In genomic region chr11:9753031-9753430, GRCh38 we compare ENCODE assay signal across 10 cellular contexts.
DNase-seq lines count a peak whose midpoint lies in the region; ATAC-seq and TF ChIP-seq lines count a peak whose summit lies in the region.
"Had no signal": no experiment of that assay in that cellular context is flagged by ENCODE, and none has a peak within 500 bp of the region (broad histone marks: within the 10 kb centered on the region; RNA-seq: fewer than 3 reads in every experiment).

No MANE protein-coding gene starts in this region.

- no peaks in the 10 kb centered on the region for H3K36me3 Mint-ChIP-seq in activated T-cell treated with anti-CD3 and anti-CD28 coated beads, Interleukin-2, amount 50 U/mL, for 24 hours (ENCODE audit: low read depth)
- no peaks in the 10 kb centered on the region for H3K36me3 Mint-ChIP-seq in activated T-cell treated with anti-CD3 and anti-CD28 coated beads, Interleukin-2, amount 50 U/mL, for 4 hours (ENCODE audit: insufficient read depth)
- peaks cover 14% of the 10 kb centered on the region for H3K36me3 Mint-ChIP-seq in stimulated activated effector memory CD8-positive, alpha-beta T cell treated with anti-CD3 and anti-CD28 coated beads, Interleukin-12 subunit alpha, Interleukin-12 subunit beta, amount 100 ng/mL, for 72 hours
- peaks cover 22% of the 10 kb centered on the region for H3K36me3 Mint-ChIP-seq in GM23338 (ENCODE audit: low read depth)

- no peaks in the 10 kb centered on the region for H3K9me3 Mint-ChIP-seq in activated T-cell treated with anti-CD3 and anti-CD28 coated beads, Interleukin-2, amount 50 U/mL, for 24 hours
- no peaks in the 10 kb centered on the region for H3K9me3 Mint-ChIP-seq in activated T-cell treated with anti-CD3 and anti-CD28 coated beads, Interleukin-2, amount 50 U/mL, for 4 hours
- H3K9me3 Mint-ChIP-seq in stimulated activated effector memory CD8-positive, alpha-beta T cell treated with anti-CD3 and anti-CD28 coated beads, Interleukin-12 subunit alpha, Interleukin-12 subunit beta, amount 100 ng/mL, for 72 hours, result no peaks in the 10 kb centered on the region
- no peaks in the 10 kb centered on the region for H3K9me3 Mint-ChIP-seq in GM23338

- no peaks in the 10 kb centered on the region for H4K20me1 ChIP-seq in OCI-LY1 (ENCODE audit: insufficient read depth, low read length)
- no peaks in the 10 kb centered on the region for H4K20me1 ChIP-seq in GM23338 (replicated peaks; ENCODE audit: insufficient read depth)

- H3K36me3 ChIP-seq in OCI-LY1 (ENCODE audit: insufficient read depth, low read length) (peaks cover 41% of the 10 kb centered on the region), GM23338 (ENCODE audit: insufficient read depth) (peaks cover 13% of the 10 kb centered on the region)

- H3K4me3 ChIP-seq in OCI-LY1 (ENCODE audit: low read depth, low read length, poor library complexity, severe bottlenecking), result no peak overlapping the region
- no peak overlapping the region for H3K4me3 ChIP-seq in GM23338

- no peak for TF ChIP-seq CTCF in OCI-LY1 (IDR thresholded peaks at IDR 0.05; ENCODE audit: low read length)
- no peak for TF ChIP-seq CTCF in GM23338 (conservative IDR thresholded peaks at IDR 0.05; ENCODE audit: low read depth in 2 of 2)

- H2AFZ ChIP-seq in OCI-LY1 (ENCODE audit: low read length), result no peak overlapping the region
- H2AFZ ChIP-seq in GM23338, result no peak overlapping the region

- H3K27me3 ChIP-seq in OCI-LY1 (ENCODE audit: insufficient read depth, low read length), result no peaks in the 10 kb centered on the region
- H3K27me3 ChIP-seq in GM23338 (ENCODE audit: insufficient read depth), result no peaks in the 10 kb centered on the region

- no peak overlapping the region for H3K4me3 Mint-ChIP-seq in activated T-cell treated with anti-CD3 and anti-CD28 coated beads, Interleukin-2, amount 50 U/mL, for 24 hours
- no peak overlapping the region for H3K4me3 Mint-ChIP-seq in activated T-cell treated with anti-CD3 and anti-CD28 coated beads, Interleukin-2, amount 50 U/mL, for 4 hours
- H3K4me3 Mint-ChIP-seq in stimulated activated effector memory CD8-positive, alpha-beta T cell treated with anti-CD3 and anti-CD28 coated beads, Interleukin-12 subunit alpha, Interleukin-12 subunit beta, amount 100 ng/mL, for 72 hours, result peak overlapping the region; percentile 45
- H3K4me3 Mint-ChIP-seq in GM23338, result no peak overlapping the region; the same call in 2 of the 3 replicates

- no peaks in the 10 kb centered on the region for H3K79me2 ChIP-seq in OCI-LY1 (ENCODE audit: insufficient read depth, low read length)
- no peaks in the 10 kb centered on the region for H3K79me2 ChIP-seq in GM23338 (replicated peaks; ENCODE audit: insufficient read depth)

- peaks cover 87% of the 10 kb centered on the region for H3K4me1 ChIP-seq in OCI-LY1 (ENCODE audit: insufficient read depth, low read length, severe bottlenecking)
- H3K4me1 ChIP-seq in GM23338 (ENCODE audit: insufficient read depth), result peaks cover 29% of the 10 kb centered on the region

- ATAC-seq in activated T-cell treated with anti-CD3 and anti-CD28 coated beads, Interleukin-2, amount 50 U/mL, for 4 hours, result no peak
- peak; percentile 58 for ATAC-seq in stimulated activated effector memory CD8-positive, alpha-beta T cell treated with anti-CD3 and anti-CD28 coated beads, Interleukin-12 subunit alpha, Interleukin-12 subunit beta, amount 100 ng/mL, for 72 hours
- ATAC-seq in GM23338, result no peak

- H3K27ac ChIP-seq in OCI-LY1 (ENCODE audit: low read depth, low read length, poor library complexity, severe bottlenecking) (peak overlapping the region; percentile 90), GM23338 (ENCODE audit: low read depth) (no peak overlapping the region)
- H3K27ac ChIP-seq: C4-2B had no signal

- H3K9ac ChIP-seq in OCI-LY1 (ENCODE audit: low read length), result peak overlapping the region; percentile 23; the same call in 1 of the 2 replicates

- H3K27me3 Mint-ChIP-seq in activated T-cell treated with anti-CD3 and anti-CD28 coated beads, Interleukin-2, amount 50 U/mL, for 24 hours, result no peaks in the 10 kb centered on the region
- no peaks in the 10 kb centered on the region for H3K27me3 Mint-ChIP-seq in activated T-cell treated with anti-CD3 and anti-CD28 coated beads, Interleukin-2, amount 50 U/mL, for 4 hours (ENCODE audit: low read depth)
- H3K27me3 Mint-ChIP-seq in GM23338 (ENCODE audit: insufficient read depth, low read depth, poor library complexity), result peaks cover 4% of the 10 kb centered on the region

- H3K27ac Mint-ChIP-seq in activated T-cell treated with anti-CD3 and anti-CD28 coated beads, Interleukin-2, amount 50 U/mL, for 24 hours, result peak overlapping the region; percentile 58
- peak overlapping the region; percentile 85 for H3K27ac Mint-ChIP-seq in stimulated activated effector memory CD8-positive, alpha-beta T cell treated with anti-CD3 and anti-CD28 coated beads, Interleukin-12 subunit alpha, Interleukin-12 subunit beta, amount 100 ng/mL, for 72 hours
- H3K27ac Mint-ChIP-seq in GM23338, result no peak overlapping the region

- H3K9me3 ChIP-seq in OCI-LY1 (ENCODE audit: low read length), result no peaks in the 10 kb centered on the region

- H3F3A ChIP-seq in OCI-LY1 (ENCODE audit: insufficient read depth, low read length) (peaks cover 18% of the 10 kb centered on the region), GM23338 (replicated peaks; ENCODE audit: low read depth) (0 out of 2 replicates have a peak, but pooled peaks cover 5% of the 10 kb centered on the region)

- peaks cover 40% of the 10 kb centered on the region for H3K4me1 Mint-ChIP-seq in activated T-cell treated with anti-CD3 and anti-CD28 coated beads, Interleukin-2, amount 50 U/mL, for 24 hours (ENCODE audit: low read depth)
- peaks cover 30% of the 10 kb centered on the region for H3K4me1 Mint-ChIP-seq in activated T-cell treated with anti-CD3 and anti-CD28 coated beads, Interleukin-2, amount 50 U/mL, for 4 hours (ENCODE audit: low read depth)
- H3K4me1 Mint-ChIP-seq in stimulated activated effector memory CD8-positive, alpha-beta T cell treated with anti-CD3 and anti-CD28 coated beads, Interleukin-12 subunit alpha, Interleukin-12 subunit beta, amount 100 ng/mL, for 72 hours, result peaks cover 42% of the 10 kb centered on the region
- peaks cover 29% of the 10 kb centered on the region for H3K4me1 Mint-ChIP-seq in GM23338

- H3K9me2 ChIP-seq in OCI-LY1 (ENCODE audit: low read depth, low read length) (no peaks in the 10 kb centered on the region), GM23338 (ENCODE audit: insufficient read depth) (no peaks in the 10 kb centered on the region)

- no peak for DNase-seq in activated T-cell treated with anti-CD3 and anti-CD28 coated beads, Interleukin-2, amount 50 U/mL, for 24 hours
- DNase-seq in activated T-cell treated with anti-CD3 and anti-CD28 coated beads, Interleukin-2, amount 50 U/mL, for 4 hours, result no peak
- DNase-seq in dedifferentiated amniotic fluid mesenchymal stem cell (ENCODE audit: extremely low spot score) (peak; percentile 44), HK-2 (ENCODE audit: unreplicated experiment) (no peak), GM23338 (ENCODE audit: low spot score) (no peak), NCI-H446 treated with DMSO at 0.1 percent for 48 hours (lab: John Stamatoyannopoulos, UW) (no peak)
- DNase-seq in stimulated activated effector memory CD8-positive, alpha-beta T cell treated with anti-CD3 and anti-CD28 coated beads, Interleukin-12 subunit alpha, Interleukin-12 subunit beta, amount 100 ng/mL, for 72 hours (ENCODE audit: low spot score in 2 of 2), result no peak
- DNase-seq: NCI-H774 had no signal

- H3K4me2 ChIP-seq in OCI-LY1 (ENCODE audit: low read length), result peak overlapping the region; percentile 4; the same call in 1 of the 2 replicates
- H3K4me2 ChIP-seq in GM23338, result no peak overlapping the region

TF ChIP-seq in GM23338, 12 proteins besides CTCF, POLR2A, EP300 and RAD21 (continues in another document):
- TF ChIP-seq, protein P1, sequence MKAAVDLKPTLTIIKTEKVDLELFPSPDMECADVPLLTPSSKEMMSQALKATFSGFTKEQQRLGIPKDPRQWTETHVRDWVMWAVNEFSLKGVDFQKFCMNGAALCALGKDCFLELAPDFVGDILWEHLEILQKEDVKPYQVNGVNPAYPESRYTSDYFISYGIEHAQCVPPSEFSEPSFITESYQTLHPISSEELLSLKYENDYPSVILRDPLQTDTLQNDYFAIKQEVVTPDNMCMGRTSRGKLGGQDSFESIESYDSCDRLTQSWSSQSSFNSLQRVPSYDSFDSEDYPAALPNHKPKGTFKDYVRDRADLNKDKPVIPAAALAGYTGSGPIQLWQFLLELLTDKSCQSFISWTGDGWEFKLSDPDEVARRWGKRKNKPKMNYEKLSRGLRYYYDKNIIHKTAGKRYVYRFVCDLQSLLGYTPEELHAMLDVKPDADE (IDR thresholded peaks at IDR 0.05), result no peak
- TF ChIP-seq EZH2phosphoT487 (IDR thresholded peaks at IDR 0.05; ENCODE audit: unreplicated experiment) (no peak), NANOG (IDR thresholded peaks at IDR 0.05; ENCODE audit: borderline replicate concordance) (no peak)
